In the genomic region with DNA sequence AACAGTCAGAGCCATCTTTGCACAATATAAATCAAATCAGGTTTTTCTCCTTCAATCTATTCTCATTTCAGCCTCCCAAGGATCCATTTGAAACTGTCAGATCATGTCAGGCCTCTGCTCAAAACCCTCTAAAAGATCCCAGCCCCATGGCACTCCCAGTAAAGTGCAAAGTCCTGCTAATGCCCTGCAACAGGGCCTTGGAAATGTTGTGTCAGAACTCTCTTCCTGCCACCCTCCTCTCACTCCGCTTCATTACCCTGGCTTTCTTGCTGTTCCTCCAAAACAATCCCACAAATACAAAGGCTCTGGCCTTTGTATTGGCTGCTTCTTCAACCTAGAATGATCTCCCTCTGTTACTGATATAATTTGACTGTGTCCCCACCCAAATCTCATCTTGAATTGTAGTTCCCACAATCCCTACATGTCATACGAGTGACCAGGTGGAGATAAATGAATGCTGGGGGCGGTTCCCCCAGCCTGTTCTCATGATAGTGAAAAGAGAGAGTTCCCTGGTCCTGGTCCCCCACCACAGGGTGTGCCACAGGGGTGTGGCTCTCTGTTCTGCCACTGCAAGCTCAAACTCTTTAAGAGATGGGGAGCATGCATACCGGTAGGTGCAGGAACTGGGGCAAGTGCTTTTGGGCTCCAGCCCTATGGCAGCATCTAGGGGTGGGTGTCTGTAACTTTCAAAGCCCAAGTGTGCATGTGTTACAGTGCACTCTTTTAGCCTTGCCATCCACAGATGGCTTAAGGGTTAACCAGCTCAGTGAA, we compare ENCODE assay signal across 14 cellular contexts. TPM values are rescaled to one million over a fixed set of nuclear protein-coding genes. Genes with fewer than 3 reads are reported as not detected.
DNase-seq lines count a peak whose midpoint lies in the region; FAIRE-seq and TF ChIP-seq lines count a peak whose summit lies in the region.
"Had no signal": no experiment of that assay in that cellular context is flagged by ENCODE, and none has a peak within 500 bp of the region (broad histone marks: within the 10 kb centered on the region; RNA-seq: fewer than 3 reads in every experiment).

No MANE protein-coding gene starts in this region.

- FAIRE-seq in HTR-8/SVneo (lab: Jason Lieb, UNC) = no peak
- FAIRE-seq: D721Med had no signal

- H3K36me3 ChIP-seq in Peyer's patch (no peaks in the 10 kb centered on the region), esophagus muscularis mucosa (no peaks in the 10 kb centered on the region)

- peak in 1 of 2 donors; percentile 39 for TF ChIP-seq POLR2A in Peyer's patch (IDR thresholded peaks at IDR 0.05)
- no peak for TF ChIP-seq POLR2A in esophagus muscularis mucosa (IDR thresholded peaks at IDR 0.05; ENCODE audit: low read depth)

- no peaks in the 10 kb centered on the region for H3K27me3 ChIP-seq in Peyer's patch
- H3K27me3 ChIP-seq in esophagus muscularis mucosa = peaks cover 0 to 4% (median 0%) of the 10 kb centered on the region in 4 donors

- DNase-seq in Peyer's patch (peak in 1 of 3 donors; percentile 69), fibroblast of the aortic adventitia (ENCODE audit: low read depth) (no peak), skeletal muscle cell (ENCODE audit: low read depth) (no peak), esophagus muscularis mucosa (ENCODE audit: extremely low spot score) (no peak), hypothalamus (lab: John Stamatoyannopoulos, UW) (no peak), NCI-H1694 treated with DMSO at 0.1 percent for 48 hours (lab: John Stamatoyannopoulos, UW) (no peak), HTR-8/SVneo (ENCODE audit: insufficient read length, low spot score) (no peak)
- DNase-seq: activated effector memory CD4-positive, alpha-beta T cell treated with Interleukin-2 at 50 U/mL for 16 hours; effector CD4-positive, alpha-beta T cell; NCI-H187 treated with DMSO at 0.1 percent for 48 hours; occipital lobe had no signal

- intact Hi-C loops in esophagus muscularis mucosa (cut with DNase I) = no loop called here

- peak overlapping the region in 2 of 4 donors; percentile 31 to 36 for H3K4me3 ChIP-seq in Peyer's patch
- H3K4me3 ChIP-seq in fibroblast of the aortic adventitia (ENCODE audit: low read depth, low read length) = peak overlapping the region; percentile 59
- H3K4me3 ChIP-seq in skeletal muscle cell (ENCODE audit: low read depth, low read length) = peak overlapping the region; percentile 29
- peak overlapping the region in 2 of 4 donors; percentile 6 to 19 for H3K4me3 ChIP-seq in esophagus muscularis mucosa

- H3K9me3 ChIP-seq in Peyer's patch (no peaks in the 10 kb centered on the region), esophagus muscularis mucosa (peaks cover 0 to 5% (median 1%) of the 10 kb centered on the region in 4 donors)

- H3K27ac ChIP-seq in C4-2B = peak overlapping the region; percentile 52
- peak overlapping the region in 3 of 4 donors; percentile 55 to 85 (median 80) for H3K27ac ChIP-seq in Peyer's patch
- H3K27ac ChIP-seq in esophagus muscularis mucosa (replicated peaks in 1 of 4) = no peak overlapping the region
- H3K27ac ChIP-seq: VCaP had no signal

- no peak for TF ChIP-seq EP300 in esophagus muscularis mucosa (IDR thresholded peaks at IDR 0.05)

- H3K4me1 ChIP-seq in Peyer's patch = no peaks in the 10 kb centered on the region
- no peaks in the 10 kb centered on the region for H3K4me1 ChIP-seq in esophagus muscularis mucosa

- TF ChIP-seq CTCF in C4-2B (conservative IDR thresholded peaks at IDR 0.05) (no peak), Peyer's patch (IDR thresholded peaks at IDR 0.05) (no peak), fibroblast of the aortic adventitia (IDR thresholded peaks at IDR 0.05; ENCODE audit: insufficient read depth, low read length) (no peak), esophagus muscularis mucosa (IDR thresholded peaks at IDR 0.05) (no peak)

- WGBS in esophagus muscularis mucosa = 77% methylated on average over 4 of the region's 4 CpGs

RNA-seq across cellular contexts. Expression of a gene that starts 22.9 kb away (rescaled TPM):
- 100 to 1,000 TPM; 117 to 217 (median 144) TPM for total RNA-seq in Peyer's patch
- total RNA-seq in fibroblast of the aortic adventitia (ENCODE audit: low replicate concordance) = 96.7 and 157 TPM in 2 replicates
- 100 to 1,000 TPM in 1 of 4 donors, 10 to 100 TPM in 3; 73.8 to 164 (median 85.1) TPM for total RNA-seq in esophagus muscularis mucosa

Comparison
In these comparisons a context has a peak if more than half of its experiments do, and no peak if none do; other contexts are left out.
1. H3K27ac ChIP-seq: peak in C4-2B (single experiment) and Peyer's patch (3 of 4); none in esophagus muscularis mucosa (0 of 4).